ENCODE assay signal across 12 cellular contexts in the genomic region with DNA sequence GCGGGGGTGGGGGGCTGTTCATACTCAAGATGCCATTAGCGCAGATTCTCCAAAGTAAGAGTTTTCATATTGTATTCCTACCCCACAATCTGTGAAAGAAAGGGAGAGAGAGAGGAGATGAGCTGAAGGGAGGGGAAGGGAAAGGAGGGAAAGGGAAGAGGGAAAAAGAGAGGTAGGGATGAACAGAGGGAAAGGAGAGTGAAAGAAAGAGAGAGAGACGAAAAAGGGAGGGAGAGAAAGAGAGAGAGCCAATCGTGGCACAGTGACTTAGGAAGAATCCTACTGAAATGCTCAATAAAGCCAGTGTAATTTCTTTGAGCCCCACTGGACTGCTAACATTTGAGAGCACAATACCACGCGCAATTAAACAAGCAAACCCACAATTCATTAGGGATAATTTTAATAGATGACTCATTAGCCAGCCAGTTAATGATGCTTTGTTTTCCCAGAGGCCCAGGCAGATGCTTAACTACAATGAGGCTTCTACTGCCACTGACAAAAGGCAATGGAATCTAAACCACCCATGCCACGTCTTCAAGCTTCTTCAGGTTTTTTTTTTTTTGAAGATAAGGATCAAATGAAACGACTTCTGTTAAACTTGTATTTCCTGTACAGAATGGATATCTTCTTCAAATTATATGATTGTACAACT.
A peak's percentile ranks its signal among the peaks of the same experiment; 100 is the strongest.
DNase-seq lines count a peak whose midpoint lies in the region; ATAC-seq and TF ChIP-seq lines count a peak whose summit lies in the region.
"Had no signal": no experiment of that assay in that cellular context is flagged by ENCODE, and none has a peak within 500 bp of the region (broad histone marks: within the 10 kb centered on the region; RNA-seq: fewer than 3 reads in every experiment).

No MANE protein-coding gene starts in this region.

- H3K79me2 ChIP-seq in mesendoderm (ENCODE audit: control insufficient read depth, insufficient read depth, low read length), result no peaks in the 10 kb centered on the region

- no peak overlapping the region for H4K8ac ChIP-seq in mesendoderm (ENCODE audit: low read depth, low read length)

- H3K79me1 ChIP-seq in mesendoderm (ENCODE audit: low read length), result no peaks in the 10 kb centered on the region

- H3K4me2 ChIP-seq in mesendoderm (ENCODE audit: low read length), result no peak overlapping the region

- WGBS in mesendoderm (ENCODE audit: extremely low coverage, insufficient coverage, low lambda C conversion rate), result no CpG with 5 or more reads among the region's 8 CpGs
- WGBS in upper lobe of left lung, 2 donors, result 81 to 83% methylated on average over 8 of the region's 8 CpGs

- H3K27me3 ChIP-seq in mesendoderm (ENCODE audit: insufficient read depth, low read length, poor library complexity) (no peaks in the 10 kb centered on the region), upper lobe of left lung (no peaks in the 10 kb centered on the region), gastrocnemius medialis (no peaks in the 10 kb centered on the region)

- H2BK15ac ChIP-seq in mesendoderm (replicated peaks; ENCODE audit: low read depth), result no peak overlapping the region

- H3K36me3 ChIP-seq in KOPT-K1 (ENCODE audit: insufficient read depth, low read length) (no peaks in the 10 kb centered on the region), mesendoderm (ENCODE audit: control insufficient read depth, insufficient read depth, low read length) (no peaks in the 10 kb centered on the region), upper lobe of left lung (no peaks in the 10 kb centered on the region), gastrocnemius medialis (no peaks in the 10 kb centered on the region)

- H2BK5ac ChIP-seq in mesendoderm (ENCODE audit: low read length), result no peak overlapping the region

- in situ Hi-C loops in gastrocnemius medialis (cut with MboI; ENCODE audit: low sequenced_read_pairs in 4 of 4), result no loop called here

- TF ChIP-seq POLR2A in upper lobe of left lung (IDR thresholded peaks at IDR 0.05) (no peak), gastrocnemius medialis (IDR thresholded peaks at IDR 0.05) (no peak)

- no peak overlapping the region for H4K5ac ChIP-seq in mesendoderm (ENCODE audit: low read length)

- H3K9me3 ChIP-seq in KOPT-K1 (ENCODE audit: insufficient read depth, low read length, poor library complexity, severe bottlenecking) (no peaks in the 10 kb centered on the region), upper lobe of left lung (no peaks in the 10 kb centered on the region), gastrocnemius medialis (no peaks in the 10 kb centered on the region)
- H3K9me3 ChIP-seq: Caco-2 had no signal

- H3K27ac ChIP-seq in KOPT-K1 (ENCODE audit: low read depth, low read length, poor library complexity, severe bottlenecking) (peak overlapping the region; percentile 53), mesendoderm (ENCODE audit: low read depth, low read length) (no peak overlapping the region), upper lobe of left lung (no peak overlapping the region), gastrocnemius medialis (no peak overlapping the region)

- TF ChIP-seq CTCF in choroid plexus epithelial cell (conservative IDR thresholded peaks at IDR 0.05; ENCODE audit: low read depth, low read length), result no peak
- no peak for TF ChIP-seq CTCF in upper lobe of left lung (IDR thresholded peaks at IDR 0.05)
- TF ChIP-seq CTCF in gastrocnemius medialis (IDR thresholded peaks at IDR 0.05 in 4 of 5, conservative IDR thresholded peaks at IDR 0.05 in 1 of 5), result no peak

- no peak overlapping the region for H3K56ac ChIP-seq in mesendoderm (ENCODE audit: low read length)

- H2AK5ac ChIP-seq in mesendoderm (ENCODE audit: low read length), result no peak overlapping the region

- H3K4me1 ChIP-seq in mesendoderm (ENCODE audit: control insufficient read depth, low read depth, low read length) (no peaks in the 10 kb centered on the region), upper lobe of left lung (no peaks in the 10 kb centered on the region), gastrocnemius medialis (no peaks in the 10 kb centered on the region)
- H3K4me1 ChIP-seq: Caco-2 had no signal

- no peak overlapping the region for H3K9ac ChIP-seq in mesendoderm (ENCODE audit: low read length)

- no peak for ATAC-seq in upper lobe of left lung (ENCODE audit: low FRiP score in 2 of 2)
- no peak for ATAC-seq in gastrocnemius medialis
- ATAC-seq: activated naive CD4-positive, alpha-beta T cell treated with anti-CD3 and anti-CD28 coated beads, Interleukin-2, amount 50 U/mL, for 72 hours; left ventricle myocardium superior had no signal

- no peak overlapping the region for H3K23ac ChIP-seq in mesendoderm (ENCODE audit: low read length)

- H3K18ac ChIP-seq in mesendoderm (ENCODE audit: low read length), result no peak overlapping the region

- H3K4ac ChIP-seq in mesendoderm (ENCODE audit: low read depth, low read length), result no peak overlapping the region

- H3K4me3 ChIP-seq in choroid plexus epithelial cell (ENCODE audit: low read depth, low read length) (no peak overlapping the region), mesendoderm (ENCODE audit: low read length) (no peak overlapping the region), upper lobe of left lung (no peak overlapping the region), gastrocnemius medialis (no peak overlapping the region)

- H2BK120ac ChIP-seq in mesendoderm (ENCODE audit: low read depth, low read length), result no peak overlapping the region

- TF ChIP-seq EP300 in upper lobe of left lung (IDR thresholded peaks at IDR 0.05), result no peak

- DNase-seq in AG20443 (ENCODE audit: low spot score), result peak; percentile 70
- DNase-seq in choroid plexus epithelial cell (ENCODE audit: low read depth), result peak; percentile 37
- peak; percentile 23 for DNase-seq in mesendoderm
- DNase-seq in upper lobe of left lung, result no peak
- DNase-seq in ecto neural progenitor cell (ENCODE audit: low spot score), result no peak
- DNase-seq in gastrocnemius medialis, result no peak
- DNase-seq in stimulated activated CD4-positive, alpha-beta T cell treated with anti-CD3 and anti-CD28 coated beads, Interleukin-4, amount 100 ng/mL, for 4 hours, result no peak
- DNase-seq: Caco-2, left ventricle myocardium superior, NCI-H345 had no signal

- intact Hi-C loops in gastrocnemius medialis (cut with DNase I; ENCODE audit: low total_unique reads), result no loop called here

Comparison
In these comparisons a context has a peak if more than half of its experiments do, and no peak if none do; other contexts are left out.
1. DNase-seq: peak in AG20443 (single experiment), choroid plexus epithelial cell (single experiment) and mesendoderm (single experiment); none in upper lobe of left lung (0 of 2), ecto neural progenitor cell (single experiment), gastrocnemius medialis (0 of 2) and stimulated activated CD4-positive, alpha-beta T cell treated with anti-CD3 and anti-CD28 coated beads, Interleukin-4, amount 100 ng/mL, for 4 hours (0 of 2).